ENCODE assay signal across 9 cellular contexts in genomic region chr5:38845555-38846378, GRCh38. TPM values are rescaled to one million over a fixed set of nuclear protein-coding genes. Genes with fewer than 3 reads are reported as not detected.
A peak's percentile ranks its signal among the peaks of the same experiment; 100 is the strongest.
DNase-seq lines count a peak whose midpoint lies in the region; ATAC-seq and TF ChIP-seq lines count a peak whose summit lies in the region.
"Had no signal": no experiment of that assay in that cellular context is flagged by ENCODE, and none has a peak within 500 bp of the region (broad histone marks: within the 10 kb centered on the region; RNA-seq: fewer than 3 reads in every experiment).

Gene OSMR (plus strand): TSS chr5:38846012. CDS start chr5:38869045, 23,033 bp downstream.

- H2BK20ac ChIP-seq in IMR-90 (ENCODE audit: low read depth, low read length), result peak within 1 kb of the TSS; percentile 66

- peaks cover 18 to 66% of the 10 kb centered on the region in 2 experiments for H3K79me1 ChIP-seq in IMR-90 (ENCODE audit: low read depth in 1 of 2, low read length in 2 of 2)

- peak; percentile 1; the same call in 1 of the 2 replicates for TF ChIP-seq RAD21 in IMR-90 (IDR thresholded peaks at IDR 0.05; ENCODE audit: low read length)

- TF ChIP-seq POLR2A in IMR-90 (IDR thresholded peaks at IDR 0.05; ENCODE audit: low read depth, low read length) (peak; percentile 91), ovary (IDR thresholded peaks at IDR 0.05) (peak; percentile 86)

- H3K4me3 ChIP-seq in IMR-90 (ENCODE audit: insufficient read depth, low read depth, low read length) (peak within 1 kb of the TSS; percentile 93), ovary (peak within 1 kb of the TSS; percentile 71)
- no peak within 1 kb of the TSS for H3K4me3 ChIP-seq in effector memory CD4-positive, alpha-beta T cell (ENCODE audit: insufficient read depth, low read depth, low read length, poor library complexity, severe bottlenecking)

- dilution Hi-C loops in IMR-90 (cut with HindIII; ENCODE audit: low sequenced_read_pairs, unreplicated experiment), result no loop called here

- peak within 1 kb of the TSS; percentile 96 for H2AK5ac ChIP-seq in IMR-90 (ENCODE audit: low read depth, low read length)

- intact Hi-C loops in IMR-90 (cut with micrococcal nuclease) (loop anchor here (10.0 kb wide), 2 partner anchors 229 to 439 kb away; partner anchors contain the start of gene RICTOR), left cardiac atrium (cut with DNase I) (no loop called here), ovary (cut with DNase I) (loop anchor here in 1 of 4 donors (10.0 kb wide), 1 partner anchor 69 kb away; no protein-coding TSS in a partner anchor)

- peak within 1 kb of the TSS; percentile 98 for H2AK9ac ChIP-seq in IMR-90 (replicated peaks; ENCODE audit: low read depth, low read length, poor library complexity)

- no TSS peak for BruUV-seq in IMR-90 (replicated peaks; lab: Mats Ljungman, UMichigan)

- H3K36me3 ChIP-seq in IMR-90 (ENCODE audit: control insufficient read depth, insufficient read depth, low read length) (peaks cover 16% of the 10 kb centered on the region), ovary (no peaks in the 10 kb centered on the region)
- H3K36me3 ChIP-seq in effector memory CD4-positive, alpha-beta T cell (ENCODE audit: control insufficient read depth, insufficient read depth, low read length), result no peaks in the 10 kb centered on the region

- peak within 1 kb of the TSS; percentile 96 for H3K14ac ChIP-seq in IMR-90 (replicated peaks; ENCODE audit: low read depth, low read length)

- H4K91ac ChIP-seq in IMR-90 (ENCODE audit: insufficient read depth, low read depth, low read length), result peak within 1 kb of the TSS; percentile 97

- H4K8ac ChIP-seq in IMR-90 (ENCODE audit: low read depth in 2 of 2, low read length in 2 of 2), result peak within 1 kb of the TSS; percentile 96 to 99

- peaks cover 2% of the 10 kb centered on the region; the same call in 1 of the 2 replicates for H3K9me1 ChIP-seq in IMR-90 (ENCODE audit: insufficient read depth, low read length)

- H3K23ac ChIP-seq in IMR-90 (ENCODE audit: low read depth, low read length), result peak within 1 kb of the TSS; percentile 100

- peak within 1 kb of the TSS; percentile 99 for H3K9ac ChIP-seq in IMR-90 (ENCODE audit: low read depth, low read length)
- H3K9ac ChIP-seq: KMS-11 had no signal

- TF ChIP-seq EP300 in ovary (IDR thresholded peaks at IDR 0.05), result peak; percentile 99

- in situ Hi-C loops in IMR-90 (cut with MboI; ENCODE audit: low sequenced_read_pairs), result no loop called here

- H3K56ac ChIP-seq in IMR-90 (ENCODE audit: extremely low read depth, insufficient read depth, low read length), result peak within 1 kb of the TSS; percentile 100

- TF ChIP-seq CTCF in IMR-90 (conservative IDR thresholded peaks at IDR 0.05; ENCODE audit: low read depth, low read length) (no peak), ovary (IDR thresholded peaks at IDR 0.05) (peak in 1 of 3 donors; percentile 22)

- H3K9me3 ChIP-seq in IMR-90 (ENCODE audit: control insufficient read depth, insufficient read depth, low read length), result no peaks in the 10 kb centered on the region
- no peaks in the 10 kb centered on the region for H3K9me3 ChIP-seq in ovary
- H3K9me3 ChIP-seq in effector memory CD4-positive, alpha-beta T cell (ENCODE audit: control insufficient read depth, low read length), result no peaks in the 10 kb centered on the region

- H4K5ac ChIP-seq in IMR-90 (ENCODE audit: low read depth, low read length), result peak within 1 kb of the TSS; percentile 95

- H3K18ac ChIP-seq in IMR-90 (ENCODE audit: low read depth, low read length), result peak within 1 kb of the TSS; percentile 97

- H3K4ac ChIP-seq in IMR-90 (ENCODE audit: low read depth, low read length), result peak within 1 kb of the TSS; percentile 90

- DNase-seq in CD1c-positive myeloid dendritic cell (ENCODE audit: extremely low spot score), result peak; percentile 36
- DNase-seq in IMR-90, result peak; percentile 98
- peak; percentile 97 for DNase-seq in left cardiac atrium
- DNase-seq in ovary, result peak; percentile 95 to 98 (median 96)
- no peak for DNase-seq in NAMALWA (ENCODE audit: low spot score)
- no peak for DNase-seq in effector memory CD4-positive, alpha-beta T cell

- peak within 1 kb of the TSS; percentile 97 for H3K4me2 ChIP-seq in IMR-90 (ENCODE audit: low read depth, low read length)
- H3K4me2 ChIP-seq: KMS-11 had no signal

- peak within 1 kb of the TSS; percentile 96 for H2BK120ac ChIP-seq in IMR-90 (ENCODE audit: low read depth, low read length)

- peak within 1 kb of the TSS; percentile 88 for H2BK15ac ChIP-seq in IMR-90 (ENCODE audit: low read depth, low read length)

- peaks cover 18% of the 10 kb centered on the region for H4K20me1 ChIP-seq in IMR-90 (ENCODE audit: insufficient read depth, low read length)

- POLR2A ChIA-PET in IMR-90 (lab: Charles Lee; ENCODE audit: unreplicated experiment), result interaction anchor here (0.6 to 1.0 kb wide), 2 partner anchors 36 to 44 kb away, joined by 3 read pairs; no protein-coding TSS in a partner anchor

- WGBS in IMR-90 (ENCODE audit: extremely low coverage in 2 of 2, insufficient read length in 1 of 2), 2 experiments, result 0% methylated on average over 52 of the region's 88 CpGs; no CpG with 5 or more reads in 1 of the 2 experiments
- WGBS in ovary, 3 donors, result 1% methylated on average over 58 to 88 of the region's 88 CpGs

- ATAC-seq in IMR-90 (ENCODE audit: low read depth), result peak; percentile 95
- peak; percentile 94 to 97 for ATAC-seq in left cardiac atrium
- ATAC-seq in HG03108 (IDR thresholded peaks at IDR 0.05; ENCODE audit: unreplicated experiment), result no peak

- peaks cover 12% of the 10 kb centered on the region for H3K4me1 ChIP-seq in IMR-90 (ENCODE audit: control insufficient read depth, insufficient read depth, low read length)
- peaks cover 4% of the 10 kb centered on the region for H3K4me1 ChIP-seq in ovary (ENCODE audit: insufficient read depth)
- peaks cover 4% of the 10 kb centered on the region for H3K4me1 ChIP-seq in effector memory CD4-positive, alpha-beta T cell (ENCODE audit: control insufficient read depth, insufficient read depth, low read length, poor library complexity, severe bottlenecking)

- H2AFZ ChIP-seq in IMR-90 (replicated peaks; ENCODE audit: low read length, poor library complexity), result peak within 1 kb of the TSS; percentile 97

- peak within 1 kb of the TSS; percentile 99 for H3K27ac ChIP-seq in IMR-90 (ENCODE audit: insufficient read depth, low read length)
- peak within 1 kb of the TSS; percentile 71 for H3K27ac ChIP-seq in angular gyrus (ENCODE audit: low read depth, low read length)
- H3K27ac ChIP-seq in ovary, result peak within 1 kb of the TSS; percentile 59 to 81
- H3K27ac ChIP-seq in effector memory CD4-positive, alpha-beta T cell (ENCODE audit: insufficient read depth, low read length, poor library complexity, severe bottlenecking), result no peak within 1 kb of the TSS
- H3K27ac ChIP-seq: KMS-11 had no signal

- peak within 1 kb of the TSS; percentile 98 for H2BK5ac ChIP-seq in IMR-90 (ENCODE audit: low read depth, low read length, poor library complexity, severe bottlenecking)

- H3K27me3 ChIP-seq in IMR-90 (ENCODE audit: control insufficient read depth, insufficient read depth, low read length), result no peaks in the 10 kb centered on the region
- H3K27me3 ChIP-seq in ovary, result no peaks in the 10 kb centered on the region
- H3K27me3 ChIP-seq in effector memory CD4-positive, alpha-beta T cell (replicated peaks; ENCODE audit: control insufficient read depth, insufficient read depth, low read length, poor library complexity, severe bottlenecking), result peaks cover 14% of the 10 kb centered on the region

- CTCF ChIA-PET in IMR-90 (lab: Yijun Ruan, JAX), result interaction anchor here (0.5 to 1.8 kb wide), 2 partner anchors 404 to 472 kb away, joined by 3 to 5 read pairs; no protein-coding TSS in a partner anchor

TF ChIP-seq in IMR-90, 13 proteins besides CTCF, POLR2A, EP300 and RAD21 (continues in another document):
- peak; percentile 97 for TF ChIP-seq CEBPB (IDR thresholded peaks at IDR 0.05; ENCODE audit: low read depth, low read length)
- TF ChIP-seq USF2 (IDR thresholded peaks at IDR 0.05; ENCODE audit: low read depth, low read length), result peak; percentile 33
- no peak for TF ChIP-seq SMC3 (IDR thresholded peaks at IDR 0.05; ENCODE audit: low read depth, low read length)
- TF ChIP-seq NFE2L2 (IDR thresholded peaks at IDR 0.05; ENCODE audit: low read depth, low read length), result peak; percentile 31; the same call in 1 of the 2 replicates
- peak; percentile 62; the same call in 1 of the 2 replicates for TF ChIP-seq MXI1 (IDR thresholded peaks at IDR 0.05; ENCODE audit: borderline replicate concordance, low read depth, low read length)
- TF ChIP-seq RCOR1 (IDR thresholded peaks at IDR 0.05; ENCODE audit: insufficient replicate concordance, low read length), result peak; percentile 47
- TF ChIP-seq BHLHE40 (IDR thresholded peaks at IDR 0.05; ENCODE audit: low read depth, low read length), result peak; percentile 65; the same call in 1 of the 2 replicates
- peak; percentile 72 for TF ChIP-seq FOS (IDR thresholded peaks at IDR 0.05; ENCODE audit: low read depth, low read length)
- TF ChIP-seq MAZ (IDR thresholded peaks at IDR 0.05; ENCODE audit: borderline replicate concordance, low read depth, low read length), result peak; percentile 98
- no peak for TF ChIP-seq ELK1 (IDR thresholded peaks at IDR 0.05; ENCODE audit: borderline replicate concordance, low read depth, low read length)
- no peak for TF ChIP-seq MAFK (IDR thresholded peaks at IDR 0.05; ENCODE audit: low read depth, low read length)

RNA-seq across cellular contexts. Expression of gene OSMR, which starts in this region (rescaled TPM):
- total RNA-seq in IMR-90 (2012; rRNA removed) (38.9 and 41.6 TPM in 2 replicates), left cardiac atrium (10 to 100 TPM; 24.9 to 60.6 TPM), ovary (10 to 100 TPM; 21.9 to 87.1 (median 49.4) TPM)
- polyA plus RNA-seq in IMR-90 (2012; rRNA removed) (39.6 and 48.7 TPM in 2 replicates), ovary (10 to 100 TPM; 16.6 to 47.9 TPM)
- polyA plus RNA-seq in IMR-90 (2012; cell fraction: cytosol; rRNA removed), result 22.2 and 23.7 TPM in 2 replicates
- polyA plus RNA-seq in IMR-90 (2012; cell fraction: nucleus; rRNA removed; ENCODE audit: low replicate concordance), result 20.0 and 79.2 TPM in 2 replicates

Comparison
In these comparisons a context has a peak if more than half of its experiments do, and no peak if none do; other contexts are left out.
1. DNase-seq: peak in CD1c-positive myeloid dendritic cell (single experiment), IMR-90 (single experiment), left cardiac atrium (single experiment) and ovary (5 of 5); none in NAMALWA (single experiment) and effector memory CD4-positive, alpha-beta T cell (0 of 3).